Comparison of ENCODE assay signal across 25 cellular contexts in the genomic region with DNA sequence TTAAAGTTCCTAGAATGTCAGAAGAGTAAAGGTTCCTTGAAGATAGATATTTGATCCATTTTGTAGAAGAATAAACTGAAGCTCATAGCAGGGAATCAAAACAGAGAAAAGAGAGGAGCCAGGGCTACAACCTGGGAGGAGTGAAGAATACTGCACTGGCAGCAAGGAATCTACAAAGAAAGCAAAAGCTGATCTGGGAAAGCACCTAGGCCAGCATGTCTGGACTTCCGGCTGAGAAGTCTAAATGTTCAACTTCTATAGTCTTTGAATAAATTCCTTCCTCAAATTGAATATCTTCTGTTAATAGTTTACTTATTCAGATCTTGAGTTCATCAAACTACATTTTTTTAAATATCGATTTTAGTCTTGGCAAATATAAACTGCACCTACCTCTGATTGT.
DNase-seq lines count a peak whose midpoint lies in the region; ATAC-seq and TF ChIP-seq lines count a peak whose summit lies in the region.
"Had no signal": no experiment of that assay in that cellular context is flagged by ENCODE, and none has a peak within 500 bp of the region (broad histone marks: within the 10 kb centered on the region; RNA-seq: fewer than 3 reads in every experiment).

No MANE protein-coding gene starts in this region.

- in situ Hi-C loops in GM23248 (cut with MboI): no loop called here

- H3K4me1 ChIP-seq in GM23248 (ENCODE audit: insufficient read depth) (peaks cover 20% of the 10 kb centered on the region), body of pancreas (peaks cover 50% of the 10 kb centered on the region)
- H3K4me1 ChIP-seq: foreskin keratinocyte, right lobe of liver had no signal

- H3K27ac ChIP-seq in GM23248 (no peak overlapping the region; the same call in 1 of the 2 replicates), body of pancreas (peak overlapping the region in 3 of 4 donors; percentile 48 to 71 (median 66))
- H3K27ac ChIP-seq: BLaER1, esophagus muscularis mucosa, foreskin keratinocyte, right lobe of liver, transverse colon had no signal

- DNase-seq in GM23248: no peak
- DNase-seq in body of pancreas: peak in 1 of 4 donors; percentile 18
- peak; percentile 50 for DNase-seq in kidney tubule cell (ENCODE audit: low spot score)
- no peak for DNase-seq in CD14-positive monocyte (ENCODE audit: low spot score)
- no peak for DNase-seq in NCI-H1436 (lab: John Stamatoyannopoulos, UW)
- DNase-seq: activated CD4-positive, alpha-beta T cell treated with anti-CD3 and anti-CD28 coated beads for 48 hours; activated T-cell treated with anti-CD3 and anti-CD28 coated beads, Interleukin-2, amount 50 U/mL, for 4 hours; central memory CD4-positive, alpha-beta T cell; DMS153; foreskin keratinocyte; heart right ventricle; HFFc6; IMR-90; MV-4-11; NCI-H146; NCI-H748 treated with DMSO at 0.1 percent for 48 hours; right lobe of liver; transverse colon had no signal

- peak overlapping the region; percentile 17 for H3K27ac Mint-ChIP-seq in stimulated activated memory B cell treated with anti-CD40 and anti-IgM and Interleukin-4, amounts not matched to agents 10 μg/mL and 1 μg/mL and 100 μg/mL, for 72 hours
- H3K27ac Mint-ChIP-seq in CD14-positive monocyte: peak overlapping the region in 2 of 7 donors; percentile 0 to 62
- H3K27ac Mint-ChIP-seq: T-helper 2 cell treated with Interferon-gamma antibody and Interleukin-4, amounts not matched to agents 5 μg/mL and 100 μg/mL, for 36 hours had no signal

- H3K4me3 ChIP-seq in GM23248 (peak overlapping the region; percentile 58), body of pancreas (no peak overlapping the region)
- H3K4me3 ChIP-seq: BLaER1, esophagus muscularis mucosa, right lobe of liver, transverse colon had no signal

- peaks cover 4% of the 10 kb centered on the region for H3K36me3 Mint-ChIP-seq in stimulated activated memory B cell treated with anti-CD40 and anti-IgM and Interleukin-4, amounts not matched to agents 10 μg/mL and 1 μg/mL and 100 μg/mL, for 72 hours
- H3K36me3 Mint-ChIP-seq in CD14-positive monocyte: peaks cover 4 to 15% of the 10 kb centered on the region in 2 donors

- no peaks in the 10 kb centered on the region for H3K79me2 ChIP-seq in GM23248 (ENCODE audit: insufficient read depth)

- 36 to 37% methylated on average over 2 of the region's 2 CpGs for WGBS in GM23248 (ENCODE audit: low coverage in 1 of 2, low lambda C conversion rate in 2 of 2, missing lambda C conversion rate in 2 of 2), 2 experiments
- 19 to 36% methylated on average over 2 of the region's 2 CpGs for WGBS in body of pancreas, 2 donors

- no peaks in the 10 kb centered on the region for H3K27me3 Mint-ChIP-seq in stimulated activated memory B cell treated with anti-CD40 and anti-IgM and Interleukin-4, amounts not matched to agents 10 μg/mL and 1 μg/mL and 100 μg/mL, for 72 hours
- peaks cover 0 to 2% (median 0%) of the 10 kb centered on the region in 3 donors for H3K27me3 Mint-ChIP-seq in CD14-positive monocyte (ENCODE audit: low read depth in 3 of 3)

- ATAC-seq in body of pancreas (peak; percentile 61), GM21447 (IDR thresholded peaks at IDR 0.05; ENCODE audit: unreplicated experiment) (no peak), GM18868 (IDR thresholded peaks at IDR 0.05; ENCODE audit: unreplicated experiment) (no peak)
- ATAC-seq in stimulated activated memory B cell treated with anti-CD40 and anti-IgM and Interleukin-4, amounts not matched to agents 10 μg/mL and 1 μg/mL and 100 μg/mL, for 72 hours: no peak
- ATAC-seq: activated T-cell treated with anti-CD3 and anti-CD28 coated beads, Interleukin-2, amount 50 U/mL, for 4 hours; foreskin keratinocyte had no signal

- H3K9ac ChIP-seq in GM23248: peak overlapping the region; percentile 2; the same call in 1 of the 2 replicates
- H3K9ac ChIP-seq: BLaER1 had no signal

- H3K4me2 ChIP-seq in GM23248 (ENCODE audit: unreplicated experiment): peak overlapping the region; percentile 65
- H3K4me2 ChIP-seq: BLaER1 had no signal

- no peak for TF ChIP-seq POLR2A in body of pancreas (IDR thresholded peaks at IDR 0.05)

- intact Hi-C loops in body of pancreas (cut with DNase I): no loop called here
- intact Hi-C loops in CD14-positive monocyte (cut with micrococcal nuclease): no loop called here

- H3K36me3 ChIP-seq in GM23248 (ENCODE audit: low read depth) (no peaks in the 10 kb centered on the region), body of pancreas (replicated peaks in 1 of 2; ENCODE audit: insufficient read depth in 1 of 2, low read depth in 2 of 2) (no peaks in the 10 kb centered on the region)
- H3K36me3 ChIP-seq: right lobe of liver, transverse colon had no signal

- no peak overlapping the region for H3K4me3 Mint-ChIP-seq in stimulated activated memory B cell treated with anti-CD40 and anti-IgM and Interleukin-4, amounts not matched to agents 10 μg/mL and 1 μg/mL and 100 μg/mL, for 72 hours
- no peak overlapping the region for H3K4me3 Mint-ChIP-seq in CD14-positive monocyte
- H3K4me3 Mint-ChIP-seq: activated T-cell treated with anti-CD3 and anti-CD28 coated beads, Interleukin-2, amount 50 U/mL, for 4 hours; neural crest cell; T-helper 2 cell treated with Interferon-gamma antibody and Interleukin-4, amounts not matched to agents 5 μg/mL and 100 μg/mL, for 36 hours had no signal

- H4K20me1 ChIP-seq in GM23248 (ENCODE audit: insufficient read depth): no peaks in the 10 kb centered on the region
- H4K20me1 ChIP-seq: BLaER1 had no signal

- TF ChIP-seq CTCF in body of pancreas (IDR thresholded peaks at IDR 0.05) (no peak), CD14-positive monocyte (IDR thresholded peaks at IDR 0.05) (no peak)

- H3K9me3 Mint-ChIP-seq in stimulated activated memory B cell treated with anti-CD40 and anti-IgM and Interleukin-4, amounts not matched to agents 10 μg/mL and 1 μg/mL and 100 μg/mL, for 72 hours: no peaks in the 10 kb centered on the region
- H3K9me3 Mint-ChIP-seq in CD14-positive monocyte: no peaks in the 10 kb centered on the region
- H3K9me3 Mint-ChIP-seq: activated T-cell treated with anti-CD3 and anti-CD28 coated beads, Interleukin-2, amount 50 U/mL, for 4 hours; HFFc6; neural crest cell; T-helper 2 cell treated with Interferon-gamma antibody and Interleukin-4, amounts not matched to agents 5 μg/mL and 100 μg/mL, for 36 hours had no signal

- no peaks in the 10 kb centered on the region for H3K9me2 ChIP-seq in GM23248 (ENCODE audit: insufficient read depth)

- peak overlapping the region; percentile 55; the same call in 1 of the 2 replicates for H2AFZ ChIP-seq in GM23248

- H3K4me1 Mint-ChIP-seq in stimulated activated memory B cell treated with anti-CD40 and anti-IgM and Interleukin-4, amounts not matched to agents 10 μg/mL and 1 μg/mL and 100 μg/mL, for 72 hours: peaks cover 48% of the 10 kb centered on the region
- peaks cover 5% of the 10 kb centered on the region for H3K4me1 Mint-ChIP-seq in CD14-positive monocyte

- H3K9me3 ChIP-seq in GM23248 (ENCODE audit: low read depth): no peaks in the 10 kb centered on the region
- no peaks in the 10 kb centered on the region for H3K9me3 ChIP-seq in body of pancreas
- H3K9me3 ChIP-seq: BLaER1, esophagus muscularis mucosa, heart right ventricle, right lobe of liver, transverse colon had no signal

- H3K27me3 ChIP-seq in GM23248 (replicated peaks; ENCODE audit: insufficient read depth) (no peaks in the 10 kb centered on the region), body of pancreas (no peaks in the 10 kb centered on the region)
- H3K27me3 ChIP-seq: BLaER1, esophagus muscularis mucosa, foreskin keratinocyte, heart right ventricle, right lobe of liver, transverse colon had no signal

- no peaks in the 10 kb centered on the region; the same call in 1 of the 2 replicates for H3F3A ChIP-seq in GM23248 (ENCODE audit: insufficient read depth)
